27 cellular contexts compared by ENCODE assay signal in the genomic region with DNA sequence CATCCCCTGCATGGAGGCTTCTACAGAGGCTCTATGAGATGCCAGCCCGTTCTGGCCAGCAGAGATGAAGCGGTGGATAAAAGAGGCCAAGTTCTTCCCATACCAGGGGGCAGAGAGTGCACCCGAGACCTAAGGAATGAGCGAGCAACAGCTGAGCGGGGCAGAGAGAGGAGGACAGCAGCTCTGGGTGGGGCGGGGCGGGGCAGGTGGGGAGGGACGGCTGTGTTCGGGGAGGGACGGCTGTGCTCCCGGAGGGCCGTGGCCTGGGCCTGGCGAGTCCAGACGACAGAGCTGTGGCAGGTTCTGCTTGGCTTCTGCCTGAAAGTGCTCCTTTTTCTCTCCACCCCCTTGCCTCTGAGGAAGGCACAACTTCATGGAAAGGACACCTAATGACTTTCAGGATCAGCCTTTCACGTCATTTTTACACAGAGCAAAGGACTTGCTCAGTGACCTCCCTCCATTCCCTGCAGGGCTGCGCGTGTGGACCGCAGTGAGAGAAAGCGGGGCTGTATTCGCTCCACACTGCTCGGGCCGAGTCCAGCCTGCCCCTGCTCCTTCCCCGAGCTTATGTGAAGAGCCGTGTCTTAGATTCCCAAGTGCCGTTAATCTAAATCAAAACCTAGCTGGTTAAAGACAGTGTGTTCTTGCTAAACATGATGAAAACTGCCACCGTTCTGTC.
DNase-seq lines count a peak whose midpoint lies in the region; ATAC-seq, FAIRE-seq and TF ChIP-seq lines count a peak whose summit lies in the region.
"Had no signal": no experiment of that assay in that cellular context is flagged by ENCODE, and none has a peak within 500 bp of the region (broad histone marks: within the 10 kb centered on the region; RNA-seq: fewer than 3 reads in every experiment).

No MANE protein-coding gene starts in this region.

- H3K9me3 ChIP-seq in right lobe of liver: peaks cover 0 to 4% (median 0%) of the 10 kb centered on the region in 4 donors
- peaks cover 17% of the 10 kb centered on the region for H3K9me3 ChIP-seq in HepG2 (ENCODE audit: low read length)
- no peaks in the 10 kb centered on the region for H3K9me3 ChIP-seq in prostate gland
- H3K9me3 ChIP-seq: Caco-2, testis had no signal

- H3K4me3 ChIP-seq in right lobe of liver: no peak overlapping the region
- no peak overlapping the region for H3K4me3 ChIP-seq in HepG2 (replicated peaks in 1 of 3; ENCODE audit: insufficient read depth in 1 of 3, low read depth in 2 of 3, low read length in 3 of 3)
- H3K4me3 ChIP-seq in prostate gland: no peak overlapping the region
- H3K4me3 ChIP-seq: BLaER1 treated with 17β-estradiol and CSF1 and Interleukin-3, amounts not matched to agents 10 nM and 100 nM; GM12878; smooth muscle cell; testis had no signal

- no peaks in the 10 kb centered on the region for H4K20me1 ChIP-seq in HepG2 (ENCODE audit: insufficient read depth, low read length)

- TF ChIP-seq CTCF in right lobe of liver (IDR thresholded peaks at IDR 0.05) (no peak), HepG2 (CRISPR knock-in tag; IDR thresholded peaks at IDR 0.05) (no peak), prostate gland (IDR thresholded peaks at IDR 0.05) (no peak)

- H3K9ac ChIP-seq in HepG2 (ENCODE audit: insufficient read depth, low read depth, low read length): no peak overlapping the region
- H3K9ac ChIP-seq: BLaER1 treated with 17β-estradiol and CSF1 and Interleukin-3, amounts not matched to agents 10 nM and 100 nM had no signal

- intact Hi-C loops in right lobe of liver (cut with DNase I): no loop called here
- intact Hi-C loops in HepG2 (cut with micrococcal nuclease; ENCODE audit: unreplicated experiment): no loop called here
- intact Hi-C loops in prostate gland (cut with DNase I): no loop called here

- CTCF ChIA-PET in HepG2 (lab: Yijun Ruan, JAX; ENCODE audit: low intra/inter-chr PET ratio, low total read pairs): no interaction called here

- no peak overlapping the region for H2AFZ ChIP-seq in HepG2 (ENCODE audit: low read length)

- POLR2A ChIA-PET in HepG2 (lab: Yijun Ruan, JAX): no interaction called here

- peaks cover 0 to 9% (median 0%) of the 10 kb centered on the region in 4 donors for H3K36me3 ChIP-seq in right lobe of liver
- peaks cover 8 to 28% of the 10 kb centered on the region in 2 experiments; a peak in 4 of 5 replicates for H3K36me3 ChIP-seq in HepG2 (replicated peaks in 1 of 2; ENCODE audit: control insufficient read depth in 1 of 2, insufficient read depth in 2 of 2, low read length in 2 of 2)
- peaks cover 3 to 4% of the 10 kb centered on the region in 2 donors for H3K36me3 ChIP-seq in prostate gland

- no peak for FAIRE-seq in HepG2 (lab: Jason Lieb, UNC)
- FAIRE-seq: bronchial epithelial cell, endometrium, GM12878 had no signal

- in situ Hi-C loops in HepG2 (cut with HindIII; ENCODE audit: extremely low pct_ligation_motif_present, low pct_unique_long_range_greater_than_20kb): no loop called here

- H3K4me1 ChIP-seq in right lobe of liver (no peaks in the 10 kb centered on the region), HepG2 (ENCODE audit: insufficient read depth, low read length) (no peaks in the 10 kb centered on the region), prostate gland (replicated peaks) (no peaks in the 10 kb centered on the region)
- H3K4me1 ChIP-seq: Caco-2, testis had no signal

- TF ChIP-seq RAD21 in HepG2 (CRISPR knock-in tag; IDR thresholded peaks at IDR 0.05): no peak

- no TSS peak for BruUV-seq in HepG2 (replicated peaks; lab: Mats Ljungman, UMichigan)

- ATAC-seq in right lobe of liver: no peak
- no peak for ATAC-seq in HepG2
- no peak for ATAC-seq in left lobe of liver
- ATAC-seq in GM18502 (IDR thresholded peaks at IDR 0.05; ENCODE audit: poor library complexity, unreplicated experiment): no peak
- ATAC-seq in GM21390 (IDR thresholded peaks at IDR 0.05; ENCODE audit: unreplicated experiment): no peak
- no peak for ATAC-seq in HG03139 (IDR thresholded peaks at IDR 0.05; ENCODE audit: unreplicated experiment)
- ATAC-seq: activated CD8-positive, alpha-beta T cell treated with anti-CD3 and anti-CD28 coated beads for 36 hours; GM12878; natural killer cell treated with Interleukin-12 subunit alpha and Interleukin-12 subunit beta and Interleukin-15 and Interleukin-18, amount 100 ng/mL, for 72 hours had no signal

- TF ChIP-seq EP300 in HepG2 (IDR thresholded peaks at IDR 0.05; ENCODE audit: low read depth in 2 of 2, low read length in 2 of 2) (no peak), HepG2 (CRISPR knock-in tag; IDR thresholded peaks at IDR 0.05; ENCODE audit: borderline replicate concordance) (no peak)

- no peaks in the 10 kb centered on the region for H3K79me2 ChIP-seq in HepG2 (ENCODE audit: insufficient read depth, low read length)

- no peaks in the 10 kb centered on the region for H3K27me3 ChIP-seq in right lobe of liver
- no peaks in the 10 kb centered on the region for H3K27me3 ChIP-seq in HepG2 (ENCODE audit: control insufficient read depth in 1 of 2, insufficient read depth in 2 of 2, low read length in 2 of 2)
- no peaks in the 10 kb centered on the region for H3K27me3 ChIP-seq in prostate gland (replicated peaks; ENCODE audit: insufficient read depth)
- H3K27me3 ChIP-seq: BLaER1 treated with 17β-estradiol and CSF1 and Interleukin-3, amounts not matched to agents 10 nM and 100 nM; testis had no signal

- 96% methylated on average over 18 of the region's 26 CpGs for WGBS in right lobe of liver (ENCODE audit: insufficient coverage, low coverage, low lambda C conversion rate, missing lambda C conversion rate)
- WGBS in HepG2 (ENCODE audit: low lambda C conversion rate): 97% methylated on average over 26 of the region's 26 CpGs
- 81% methylated on average over 26 of the region's 26 CpGs for WGBS in prostate gland

- DNase-seq in right lobe of liver: peak in 2 of 3 donors; percentile 19 to 20
- no peak for DNase-seq in HepG2 (ENCODE audit: low spot score)
- DNase-seq in left lobe of liver (ENCODE audit: low spot score): peak; percentile 34
- no peak for DNase-seq in prostate gland (ENCODE audit: low spot score)
- no peak for DNase-seq in stimulated activated naive CD4-positive, alpha-beta T cell treated with Interleukin-2 at 50 U/mL for 16 hours (lab: John Stamatoyannopoulos, UW)
- DNase-seq: activated CD4-positive, alpha-beta T cell treated with anti-CD3 and anti-CD28 coated beads for 1 hour; activated CD8-positive, alpha-beta T cell treated with anti-CD3 and anti-CD28 coated beads for 36 hours; activated naive CD4-positive, alpha-beta T cell; Caco-2; cortex of kidney; DMS79 treated with DMSO at 0.1 percent for 48 hours; H9; Kasumi-1; NCI-H1092; NCI-H187 treated with DMSO at 0.1 percent for 48 hours; NCI-H2227 treated with DMSO at 0.1 percent for 48 hours; NCI-H748 treated with DMSO at 0.1 percent for 48 hours; testis had no signal

- TF ChIP-seq POLR2A in right lobe of liver (IDR thresholded peaks at IDR 0.05): no peak
- no peak for TF ChIP-seq POLR2A in HepG2 (IDR thresholded peaks at IDR 0.05; ENCODE audit: insufficient read depth in 1 of 2, low read depth in 2 of 2, low read length in 2 of 2)
- no peak for TF ChIP-seq POLR2A in prostate gland (IDR thresholded peaks at IDR 0.05)

- H3K4me2 ChIP-seq in HepG2 (ENCODE audit: low read depth, low read length): no peak overlapping the region
- H3K4me2 ChIP-seq: BLaER1 treated with 17β-estradiol and CSF1 and Interleukin-3, amounts not matched to agents 10 nM and 100 nM; smooth muscle cell had no signal

- H3K27ac ChIP-seq in right lobe of liver (no peak overlapping the region), HepG2 (ENCODE audit: extremely low read length, insufficient read depth, low read length) (no peak overlapping the region), prostate gland (peak overlapping the region; percentile 21 to 23)
- H3K27ac ChIP-seq: BLaER1 treated with 17β-estradiol and CSF1 and Interleukin-3, amounts not matched to agents 10 nM and 100 nM; testis had no signal

TF ChIP-seq in HepG2, 621 proteins besides CTCF, POLR2A, EP300 and RAD21:
- TF ChIP-seq ZNF33A (CRISPR knock-in tag; IDR thresholded peaks at IDR 0.05; ENCODE audit: borderline replicate concordance) (no peak), HNRNPK (IDR thresholded peaks at IDR 0.05; ENCODE audit: low read depth, low read length, poor library complexity, severe bottlenecking) (no peak), ZNF7 (CRISPR knock-in tag; IDR thresholded peaks at IDR 0.05) (no peak), ZNF326 (CRISPR knock-in tag; IDR thresholded peaks at IDR 0.05; ENCODE audit: borderline replicate concordance) (no peak), ZNF546 (CRISPR knock-in tag; conservative IDR thresholded peaks at IDR 0.05) (no peak), FOXA1 (IDR thresholded peaks at IDR 0.05) (no peak), FOXA1 (CRISPR knock-in tag; IDR thresholded peaks at IDR 0.05) (no peak)

Comparison
In these comparisons a context has a peak if more than half of its experiments do, and no peak if none do; other contexts are left out.
1. DNase-seq: peak in right lobe of liver (2 of 3) and left lobe of liver (single experiment); none in HepG2 (single experiment), prostate gland (single experiment) and stimulated activated naive CD4-positive, alpha-beta T cell treated with Interleukin-2 at 50 U/mL for 16 hours (single experiment).
2. H3K27ac ChIP-seq: peak in prostate gland (2 of 2); none in right lobe of liver (0 of 3) and HepG2 (single experiment).